In the genomic region with DNA sequence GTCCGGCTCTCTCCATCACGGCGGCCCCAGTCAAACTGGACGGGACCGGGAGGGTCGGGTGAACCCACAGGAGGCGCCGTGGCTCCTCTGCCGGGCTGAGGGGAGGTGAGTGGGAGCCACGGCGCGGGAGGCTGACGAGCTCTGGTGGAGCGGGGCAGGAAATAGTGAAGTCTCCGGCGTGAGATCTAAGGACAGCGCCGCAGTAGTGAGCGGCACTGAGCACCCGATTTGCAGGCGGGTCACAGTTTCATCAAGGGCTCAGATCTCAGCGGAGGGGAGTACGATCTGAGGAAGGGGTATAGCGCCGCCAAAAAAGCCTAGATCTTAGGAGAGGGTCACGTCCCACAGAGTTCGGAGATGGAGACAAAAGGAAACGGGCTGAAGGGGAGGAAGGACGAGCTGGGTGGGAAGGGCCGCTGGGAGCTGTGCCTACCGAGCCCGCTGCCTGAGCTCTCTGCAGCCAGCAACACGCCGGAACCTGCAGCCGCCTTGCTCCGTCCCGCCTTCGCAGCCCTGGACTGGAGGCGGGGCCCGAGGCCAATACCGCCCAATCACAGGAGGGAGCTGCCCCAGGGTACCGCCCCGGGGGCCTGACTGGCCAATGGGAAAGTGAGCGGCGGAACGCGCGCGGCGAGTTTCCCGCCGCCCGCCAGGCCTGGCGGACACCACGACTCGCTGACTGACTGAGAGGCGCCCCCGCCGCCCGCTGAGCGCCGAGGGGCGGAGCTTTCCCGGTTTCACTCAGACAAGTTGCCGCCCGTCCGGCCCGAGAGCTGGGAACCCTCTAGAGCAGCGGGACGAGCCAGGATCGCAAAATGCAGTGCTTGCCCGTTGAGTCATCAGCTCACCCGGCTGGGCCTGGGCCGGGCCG, we compare ENCODE assay signal across 8 cellular contexts. TPM values are rescaled to one million over a fixed set of nuclear protein-coding genes. Genes with fewer than 3 reads are reported as not detected.
DNase-seq lines count a peak whose midpoint lies in the region; ATAC-seq and TF ChIP-seq lines count a peak whose summit lies in the region.

No MANE protein-coding gene starts in this region.

- no peaks in the 10 kb centered on the region for H3K9me3 Mint-ChIP-seq in activated naive CD8-positive, alpha-beta T cell treated with anti-CD3 and anti-CD28 coated beads for 36 hours
- H3K9me3 Mint-ChIP-seq in glutamatergic neuron (ENCODE audit: unreplicated experiment) = peaks cover 1% of the 10 kb centered on the region

- H3K9me3 ChIP-seq in osteoblast (ENCODE audit: low read depth, low read length) (no peaks in the 10 kb centered on the region), thoracic aorta (no peaks in the 10 kb centered on the region)

- H3K27ac ChIP-seq in osteoblast (ENCODE audit: low read depth, low read length) (peak overlapping the region; percentile 91), thoracic aorta (peak overlapping the region; percentile 99 to 100)

- H3K27me3 ChIP-seq in osteoblast (ENCODE audit: insufficient read depth, low read length) (no peaks in the 10 kb centered on the region), thoracic aorta (replicated peaks; ENCODE audit: insufficient read depth) (no peaks in the 10 kb centered on the region)

- no peaks in the 10 kb centered on the region for H3K27me3 Mint-ChIP-seq in activated naive CD8-positive, alpha-beta T cell treated with anti-CD3 and anti-CD28 coated beads for 36 hours
- peaks cover 10% of the 10 kb centered on the region for H3K27me3 Mint-ChIP-seq in glutamatergic neuron (ENCODE audit: unreplicated experiment)

- H3K79me2 ChIP-seq in osteoblast (ENCODE audit: insufficient read depth, low read length) = no peaks in the 10 kb centered on the region

- peak overlapping the region; percentile 91 for H3K4me3 ChIP-seq in GM12864 (ENCODE audit: low read depth, low read length)
- H3K4me3 ChIP-seq in osteoblast (ENCODE audit: insufficient read depth, low read length) = peak overlapping the region; percentile 86
- H3K4me3 ChIP-seq in thoracic aorta = peak overlapping the region; percentile 80

- ATAC-seq in HG02642 (IDR thresholded peaks at IDR 0.05; ENCODE audit: poor library complexity, unreplicated experiment) (peak; percentile 92), thoracic aorta (ENCODE audit: insufficient number of reproducible peaks, low FRiP score, low read depth) (peak; percentile 93)

- DNase-seq in GM12864 (ENCODE audit: low read depth) (peak; percentile 90), NCI-H1105 (lab: John Stamatoyannopoulos, UW) (peak; percentile 97), SKM-1 (lab: John Stamatoyannopoulos, UW; ENCODE audit: unreplicated experiment) (peak; percentile 94), glutamatergic neuron (peak; percentile 95), osteoblast (ENCODE audit: insufficient read length, low spot score, missing footprints) (peak; percentile 98), thoracic aorta (ENCODE audit: low spot score) (peak; percentile 93)
- peak; percentile 99 for DNase-seq in activated naive CD8-positive, alpha-beta T cell treated with anti-CD3 and anti-CD28 coated beads for 36 hours

- H3K4me2 ChIP-seq in osteoblast (ENCODE audit: insufficient read depth, low read length) = peak overlapping the region; percentile 97

- TF ChIP-seq CTCF in GM12864 (IDR thresholded peaks at IDR 0.05; ENCODE audit: low read depth, low read length, missing control alignments) (no peak), glutamatergic neuron (IDR thresholded peaks at IDR 0.05; ENCODE audit: partially characterized antibody, unreplicated experiment) (no peak), osteoblast (IDR thresholded peaks at IDR 0.05; ENCODE audit: extremely low read depth, low read depth, low read length) (no peak), thoracic aorta (IDR thresholded peaks at IDR 0.05) (peak; percentile 13)

- peaks cover 23% of the 10 kb centered on the region for H3K4me1 ChIP-seq in osteoblast (ENCODE audit: insufficient read depth, low read length)
- H3K4me1 ChIP-seq in thoracic aorta (ENCODE audit: control insufficient read depth in 1 of 2, low read depth in 2 of 2) = peaks cover 5 to 15% of the 10 kb centered on the region in 2 donors

- H3K27ac Mint-ChIP-seq in activated naive CD8-positive, alpha-beta T cell treated with anti-CD3 and anti-CD28 coated beads for 36 hours = peak overlapping the region; percentile 92
- H3K27ac Mint-ChIP-seq in glutamatergic neuron (ENCODE audit: unreplicated experiment) = no peak overlapping the region

- H3K36me3 ChIP-seq in osteoblast (ENCODE audit: insufficient read depth, low read length) (no peaks in the 10 kb centered on the region), thoracic aorta (no peaks in the 10 kb centered on the region)

- peaks cover 21% of the 10 kb centered on the region for H3K4me1 Mint-ChIP-seq in activated naive CD8-positive, alpha-beta T cell treated with anti-CD3 and anti-CD28 coated beads for 36 hours
- H3K4me1 Mint-ChIP-seq in glutamatergic neuron (ENCODE audit: low read depth, unreplicated experiment) = peaks cover 11% of the 10 kb centered on the region

- H2AFZ ChIP-seq in osteoblast (ENCODE audit: low read length) = peak overlapping the region; percentile 97

- H4K20me1 ChIP-seq in osteoblast (ENCODE audit: insufficient read depth, low read length) = no peaks in the 10 kb centered on the region

- H3K4me3 Mint-ChIP-seq in activated naive CD8-positive, alpha-beta T cell treated with anti-CD3 and anti-CD28 coated beads for 36 hours = peak overlapping the region; percentile 92
- peak overlapping the region; percentile 91 for H3K4me3 Mint-ChIP-seq in glutamatergic neuron (ENCODE audit: unreplicated experiment)

- H3K36me3 Mint-ChIP-seq in activated naive CD8-positive, alpha-beta T cell treated with anti-CD3 and anti-CD28 coated beads for 36 hours = no peaks in the 10 kb centered on the region
- no peaks in the 10 kb centered on the region for H3K36me3 Mint-ChIP-seq in glutamatergic neuron (ENCODE audit: unreplicated experiment)

RNA-seq across cellular contexts. Expression of a gene that starts 1.9 kb away (rescaled TPM):
- total RNA-seq in activated naive CD8-positive, alpha-beta T cell treated with anti-CD3 and anti-CD28 coated beads for 36 hours = under 1 TPM in 1 of 2 experiments, not detected in 1; 0.43 TPM
- total RNA-seq in glutamatergic neuron (ENCODE audit: unreplicated experiment) (0.42 TPM), osteoblast (under 0.01 and 0.29 TPM in 2 replicates), thoracic aorta (1 to 10 TPM; 1.9 to 3.8 TPM)

RNA-seq across cellular contexts. Expression of a gene that starts 25.2 kb away (rescaled TPM):
- total RNA-seq in activated naive CD8-positive, alpha-beta T cell treated with anti-CD3 and anti-CD28 coated beads for 36 hours = 10 to 100 TPM; 64.1 to 65.0 TPM
- total RNA-seq in glutamatergic neuron (ENCODE audit: unreplicated experiment) (21.4 TPM), osteoblast (8.0 and 8.3 TPM in 2 replicates), thoracic aorta (10 to 100 TPM in 1 of 2 donors, 1 to 10 TPM in 1; 8.8 to 15.0 TPM)

RNA-seq across cellular contexts. Expression of a gene that starts 35.4 kb away (rescaled TPM):
- total RNA-seq in activated naive CD8-positive, alpha-beta T cell treated with anti-CD3 and anti-CD28 coated beads for 36 hours = 10 to 100 TPM; 13.3 to 14.4 TPM
- total RNA-seq in glutamatergic neuron (ENCODE audit: unreplicated experiment) (17.3 TPM), osteoblast (10.3 and 10.9 TPM in 2 replicates), thoracic aorta (10 to 100 TPM; 10.3 to 11.8 TPM)

RNA-seq across cellular contexts. Expression of a gene that starts 38.4 kb away (rescaled TPM):
- total RNA-seq in activated naive CD8-positive, alpha-beta T cell treated with anti-CD3 and anti-CD28 coated beads for 36 hours = 10 to 100 TPM; 48.5 to 48.8 TPM
- 52.6 TPM for total RNA-seq in glutamatergic neuron (ENCODE audit: unreplicated experiment)
- 6.2 and 7.6 TPM in 2 replicates for total RNA-seq in osteoblast
- total RNA-seq in thoracic aorta = 10 to 100 TPM; 13.3 to 29.9 TPM

RNA-seq across cellular contexts. Expression of a gene that starts 48.9 kb away (rescaled TPM):
- not detected for total RNA-seq in activated naive CD8-positive, alpha-beta T cell treated with anti-CD3 and anti-CD28 coated beads for 36 hours
- total RNA-seq in glutamatergic neuron (ENCODE audit: unreplicated experiment) = not detected
- total RNA-seq in osteoblast = not detected in 2 replicates
- not detected for total RNA-seq in thoracic aorta

Comparison
In these comparisons a context has a peak if more than half of its experiments do, and no peak if none do; other contexts are left out.
1. Peak in every context shown above with its lines: DNase-seq, ATAC-seq, H3K4me3 ChIP-seq and H3K27ac ChIP-seq.